ENCODE assay signal across 17 cellular contexts in genomic region chr11:78933361-78933760, GRCh38.
DNase-seq lines count a peak whose midpoint lies in the region; ATAC-seq and TF ChIP-seq lines count a peak whose summit lies in the region.
"Had no signal": no experiment of that assay in that cellular context is flagged by ENCODE, and none has a peak within 500 bp of the region (broad histone marks: within the 10 kb centered on the region; RNA-seq: fewer than 3 reads in every experiment).

No MANE protein-coding gene starts in this region.

- no peaks in the 10 kb centered on the region for H3K79me1 ChIP-seq in mesenchymal stem cell (replicated peaks; ENCODE audit: low read length, poor library complexity, severe bottlenecking)

- H2BK5ac ChIP-seq in mesenchymal stem cell (ENCODE audit: low read depth, low read length, poor library complexity, severe bottlenecking) = no peak overlapping the region

- TF ChIP-seq CTCF in epithelial cell of proximal tubule (conservative IDR thresholded peaks at IDR 0.05; ENCODE audit: low read depth, low read length) (no peak), mesothelial cell of epicardium (IDR thresholded peaks at IDR 0.05; ENCODE audit: unreplicated experiment) (no peak)

- no peak overlapping the region for H2AFZ ChIP-seq in mesenchymal stem cell (ENCODE audit: low read depth, low read length)
- H2AFZ ChIP-seq: GM23338 had no signal

- no peak overlapping the region for H3K4me3 ChIP-seq in epithelial cell of proximal tubule (ENCODE audit: low read depth, low read length)
- H3K4me3 ChIP-seq in mesenchymal stem cell (ENCODE audit: insufficient read depth in 1 of 2, low read depth in 1 of 2, low read length in 2 of 2) = no peak overlapping the region
- H3K4me3 ChIP-seq in aorta (ENCODE audit: low read length in 2 of 2) = no peak overlapping the region
- H3K4me3 ChIP-seq: BLaER1 treated with 17β-estradiol and CSF1 and Interleukin-3, amounts not matched to agents 10 nM and 100 nM; GM23338 had no signal

- no peak overlapping the region for H2AK5ac ChIP-seq in mesenchymal stem cell (ENCODE audit: low read length, severe bottlenecking)

- no peak overlapping the region for H3K4me2 ChIP-seq in mesenchymal stem cell (ENCODE audit: low read length, poor library complexity, severe bottlenecking)
- H3K4me2 ChIP-seq: BLaER1 treated with 17β-estradiol and CSF1 and Interleukin-3, amounts not matched to agents 10 nM and 100 nM; GM23338 had no signal

- H3K23ac ChIP-seq in mesenchymal stem cell (ENCODE audit: low read length in 2 of 2) = no peak overlapping the region

- no peak overlapping the region for H3K9ac ChIP-seq in mesenchymal stem cell (ENCODE audit: low read length)
- H3K9ac ChIP-seq: BLaER1 treated with 17β-estradiol and CSF1 and Interleukin-3, amounts not matched to agents 10 nM and 100 nM had no signal

- ATAC-seq in aorta (ENCODE audit: low FRiP score) (no peak), HG03439 (IDR thresholded peaks at IDR 0.05; ENCODE audit: unreplicated experiment) (no peak)
- ATAC-seq: CD8-positive, alpha-beta T cell; GM23338 had no signal

- peaks cover 4% of the 10 kb centered on the region for H3K36me3 Mint-ChIP-seq in mesothelial cell of epicardium
- H3K36me3 Mint-ChIP-seq: CD8-positive, alpha-beta T cell had no signal

- DNase-seq in RPMI8226 = peak; percentile 49
- peak; percentile 25 for DNase-seq in epithelial cell of proximal tubule (ENCODE audit: low read depth)
- DNase-seq in mesenchymal stem cell = no peak
- DNase-seq in renal cortical epithelial cell (ENCODE audit: low read depth) = peak; percentile 88
- DNase-seq in aorta = no peak
- no peak for DNase-seq in mesothelial cell of epicardium (ENCODE audit: low spot score in 2 of 2, unreplicated experiment in 2 of 2)
- DNase-seq: 8988T; Calu3; CD8-positive, alpha-beta T cell; DMS79 treated with DMSO at 0.1 percent for 48 hours; GF-D8; HCEC 1CT had no signal

- no peaks in the 10 kb centered on the region for H3K9me3 Mint-ChIP-seq in mesothelial cell of epicardium
- H3K9me3 Mint-ChIP-seq: CD8-positive, alpha-beta T cell had no signal

- H2BK12ac ChIP-seq in mesenchymal stem cell (ENCODE audit: low read length in 2 of 2) = no peak overlapping the region

- H4K8ac ChIP-seq in mesenchymal stem cell (ENCODE audit: low read length) = no peak overlapping the region

- 67% methylated on average over 4 of the region's 4 CpGs for WGBS in mesenchymal stem cell
- WGBS in aorta, 2 donors = 66 to 74% methylated on average over 4 of the region's 4 CpGs

- H3K4me3 Mint-ChIP-seq in mesothelial cell of epicardium = no peak overlapping the region
- H3K4me3 Mint-ChIP-seq: B cell; CD8-positive, alpha-beta T cell; GM23338 had no signal

- H3K27ac Mint-ChIP-seq in mesothelial cell of epicardium = no peak overlapping the region
- H3K27ac Mint-ChIP-seq: B cell; CD8-positive, alpha-beta T cell; GM23338 had no signal

- H3K9me3 ChIP-seq in mesenchymal stem cell (ENCODE audit: control insufficient read depth, low read length) (no peaks in the 10 kb centered on the region), aorta (ENCODE audit: control insufficient read depth, low read length) (no peaks in the 10 kb centered on the region)
- H3K9me3 ChIP-seq: BLaER1 treated with 17β-estradiol and CSF1 and Interleukin-3, amounts not matched to agents 10 nM and 100 nM had no signal

- H3K14ac ChIP-seq in mesenchymal stem cell (ENCODE audit: low read length in 2 of 2) = no peak overlapping the region

- intact Hi-C loops in aorta (cut with DNase I) = no loop called here

- H3K4me1 ChIP-seq in mesenchymal stem cell (ENCODE audit: control insufficient read depth, insufficient read depth, low read depth, low read length) = peaks cover 2% of the 10 kb centered on the region
- no peaks in the 10 kb centered on the region for H3K4me1 ChIP-seq in aorta (ENCODE audit: control insufficient read depth in 1 of 2, insufficient read depth in 2 of 2, low read length in 2 of 2)

- no peak overlapping the region for H3K18ac ChIP-seq in mesenchymal stem cell (ENCODE audit: low read depth in 1 of 2, low read length in 2 of 2)

- no peak overlapping the region for H3K4ac ChIP-seq in mesenchymal stem cell (ENCODE audit: low read depth in 1 of 2, low read length in 2 of 2)

- no peak overlapping the region for H2BK15ac ChIP-seq in mesenchymal stem cell (ENCODE audit: low read depth, poor library complexity, severe bottlenecking)

- H3K27me3 Mint-ChIP-seq in mesothelial cell of epicardium (ENCODE audit: low read depth) = no peaks in the 10 kb centered on the region

- peak overlapping the region; percentile 68 for H4K91ac ChIP-seq in mesenchymal stem cell (ENCODE audit: low read length)

- no peak overlapping the region for H2BK120ac ChIP-seq in mesenchymal stem cell (ENCODE audit: low read depth, low read length)

- peaks cover 57% of the 10 kb centered on the region for H3K4me1 Mint-ChIP-seq in mesothelial cell of epicardium
- H3K4me1 Mint-ChIP-seq: B cell had no signal

- H3K27me3 ChIP-seq in mesenchymal stem cell (ENCODE audit: control insufficient read depth in 1 of 2, insufficient read depth in 1 of 2, low read length in 2 of 2) = peaks cover 0 to 8% of the 10 kb centered on the region in 2 experiments
- H3K27me3 ChIP-seq in aorta (ENCODE audit: control insufficient read depth in 1 of 2, insufficient read depth in 2 of 2, low read length in 1 of 2) = no peaks in the 10 kb centered on the region
- H3K27me3 ChIP-seq: BLaER1 treated with 17β-estradiol and CSF1 and Interleukin-3, amounts not matched to agents 10 nM and 100 nM had no signal

- H3K27ac ChIP-seq in mesenchymal stem cell (ENCODE audit: low read length, poor library complexity, severe bottlenecking) (no peak overlapping the region), aorta (ENCODE audit: low read depth in 1 of 2, low read length in 2 of 2) (no peak overlapping the region)
- H3K27ac ChIP-seq: BLaER1 treated with 17β-estradiol and CSF1 and Interleukin-3, amounts not matched to agents 10 nM and 100 nM; HL-60 had no signal

- no peaks in the 10 kb centered on the region for H3K36me3 ChIP-seq in mesenchymal stem cell (ENCODE audit: control insufficient read depth in 1 of 2, insufficient read depth in 2 of 2, low read depth in 1 of 2, low read length in 2 of 2)
- no peaks in the 10 kb centered on the region for H3K36me3 ChIP-seq in aorta (ENCODE audit: control insufficient read depth in 1 of 2, insufficient read depth in 2 of 2, low read length in 1 of 2)
- H3K36me3 ChIP-seq: BLaER1 treated with 17β-estradiol and CSF1 and Interleukin-3, amounts not matched to agents 10 nM and 100 nM had no signal

Comparison
In these comparisons a context has a peak if more than half of its experiments do, and no peak if none do; other contexts are left out.
1. DNase-seq: peak in RPMI8226 (single experiment), epithelial cell of proximal tubule (single experiment) and renal cortical epithelial cell (single experiment); none in mesenchymal stem cell (single experiment), aorta (0 of 2) and mesothelial cell of epicardium (0 of 2).